Comparison of ENCODE assay signal across 1 cellular context in genomic region chr1:91021686-91022517, GRCh38.
TF ChIP-seq lines count a peak whose summit lies in the region.

Gene ZNF644, minus strand, starts transcription at chr1:91022035. Its CDS starts 39,682 bp downstream, at chr1:90982353.

TF ChIP-seq in K562, 482 proteins besides CTCF, POLR2A, EP300 and RAD21 (continued from another document and continues in another):
- no peak; the same call in 1 of the 2 replicates for TF ChIP-seq REST (CRISPR knock-in tag; IDR thresholded peaks at IDR 0.05; ENCODE audit: low read depth)
- TF ChIP-seq KDM5B (IDR thresholded peaks at IDR 0.05; ENCODE audit: insufficient replicate concordance, low read depth, low read length) = peak; percentile 54
- TF ChIP-seq NFE2L1 (tag; IDR thresholded peaks at IDR 0.05; ENCODE audit: borderline replicate concordance, low read depth) = no peak
- TF ChIP-seq JUND (IDR thresholded peaks at IDR 0.05; ENCODE audit: borderline replicate concordance, low read depth, low read length) = peak; percentile 84
- TF ChIP-seq JUND (tag; IDR thresholded peaks at IDR 0.05; ENCODE audit: borderline replicate concordance, low read depth, low read length) = peak; percentile 65; the same call in 2 of the 3 replicates
- TF ChIP-seq ZNF695 (CRISPR knock-in tag; IDR thresholded peaks at IDR 0.05) = no peak
- no peak for TF ChIP-seq MYBL2 (IDR thresholded peaks at IDR 0.05; ENCODE audit: low read depth)
- no peak for TF ChIP-seq MYBL2 (CRISPR knock-in tag; IDR thresholded peaks at IDR 0.05; ENCODE audit: borderline replicate concordance)
- no peak for TF ChIP-seq ZNF165 (CRISPR knock-in tag; IDR thresholded peaks at IDR 0.05; ENCODE audit: borderline replicate concordance)
- TF ChIP-seq TSHZ1 (CRISPR knock-in tag; IDR thresholded peaks at IDR 0.05) = no peak
- no peak for TF ChIP-seq ZNF347 (CRISPR knock-in tag; IDR thresholded peaks at IDR 0.05; ENCODE audit: low read depth)
- no peak for TF ChIP-seq DACH1 (IDR thresholded peaks at IDR 0.05; ENCODE audit: partially characterized antibody)
- TF ChIP-seq ZNF140 (CRISPR knock-in tag; IDR thresholded peaks at IDR 0.05) = no peak
- no peak for TF ChIP-seq PHTF2 (CRISPR knock-in tag; IDR thresholded peaks at IDR 0.05)
- TF ChIP-seq BRF2 (IDR thresholded peaks at IDR 0.05; ENCODE audit: borderline replicate concordance, insufficient read depth, insufficient read length) = no peak
- TF ChIP-seq ZBTB2 (IDR thresholded peaks at IDR 0.05) = peak; percentile 95
- TF ChIP-seq RBM39 (optimal IDR thresholded peaks at IDR 0.05; ENCODE audit: low read depth, low read length) = no peak
- TF ChIP-seq ZNF79 (CRISPR knock-in tag; IDR thresholded peaks at IDR 0.05; ENCODE audit: low read depth) = no peak
- TF ChIP-seq SAP30 (IDR thresholded peaks at IDR 0.05; ENCODE audit: borderline replicate concordance, insufficient read depth, low read depth, low read length, poor library complexity, severe bottlenecking) = peak; percentile 13
- TF ChIP-seq E2F3 (CRISPR knock-in tag; IDR thresholded peaks at IDR 0.05) = peak; percentile 94
- peak; percentile 96 for TF ChIP-seq CREM (IDR thresholded peaks at IDR 0.05; ENCODE audit: low read depth)
- no peak for TF ChIP-seq ZFPM2 (CRISPR knock-in tag; IDR thresholded peaks at IDR 0.05)
- TF ChIP-seq CHD4 (IDR thresholded peaks at IDR 0.05; ENCODE audit: insufficient read depth, insufficient replicate concordance, low read depth, low read length, poor library complexity, severe bottlenecking) = no peak
- TF ChIP-seq CCNT2 (IDR thresholded peaks at IDR 0.05; ENCODE audit: borderline replicate concordance, extremely low read depth, insufficient read length, low read depth, low read length) = peak; percentile 68
- TF ChIP-seq HLTF (IDR thresholded peaks at IDR 0.05) = no peak
- TF ChIP-seq ZNF318 (IDR thresholded peaks at IDR 0.05; ENCODE audit: borderline replicate concordance in 1 of 2, low read depth in 1 of 2) = no peak
- no peak for TF ChIP-seq MLX (CRISPR knock-in tag; conservative IDR thresholded peaks at IDR 0.05)
- TF ChIP-seq SIN3A (IDR thresholded peaks at IDR 0.05; ENCODE audit: borderline replicate concordance in 2 of 2, control insufficient read depth in 1 of 2, low read depth in 2 of 2, low read length in 2 of 2) = 0 out of 4 replicates have a peak, but pooled peaks of 1 of the 2 experiments have one; percentile 16
- no peak for TF ChIP-seq CTCFL (IDR thresholded peaks at IDR 0.05; ENCODE audit: borderline replicate concordance, insufficient read depth, low read depth, low read length, poor library complexity, severe bottlenecking)
- peak; percentile 82 for TF ChIP-seq RNF2 (IDR thresholded peaks at IDR 0.05)
- no peak for TF ChIP-seq ZNF324 (CRISPR knock-in tag; IDR thresholded peaks at IDR 0.05)
- no peak for TF ChIP-seq TCF7 (IDR thresholded peaks at IDR 0.05; ENCODE audit: borderline replicate concordance)
- TF ChIP-seq MBD1 (CRISPR knock-in tag; IDR thresholded peaks at IDR 0.05) = no peak
- TF ChIP-seq NCOA1 (IDR thresholded peaks at IDR 0.05; ENCODE audit: low read depth) = no peak
- TF ChIP-seq SIX5 (IDR thresholded peaks at IDR 0.05; ENCODE audit: borderline replicate concordance in 1 of 2, insufficient read depth in 1 of 2, low read depth in 1 of 2, low read length in 2 of 2) = no peak; a peak in 1 of 4 replicates
